30 cellular contexts compared by ENCODE assay signal in the genomic region with DNA sequence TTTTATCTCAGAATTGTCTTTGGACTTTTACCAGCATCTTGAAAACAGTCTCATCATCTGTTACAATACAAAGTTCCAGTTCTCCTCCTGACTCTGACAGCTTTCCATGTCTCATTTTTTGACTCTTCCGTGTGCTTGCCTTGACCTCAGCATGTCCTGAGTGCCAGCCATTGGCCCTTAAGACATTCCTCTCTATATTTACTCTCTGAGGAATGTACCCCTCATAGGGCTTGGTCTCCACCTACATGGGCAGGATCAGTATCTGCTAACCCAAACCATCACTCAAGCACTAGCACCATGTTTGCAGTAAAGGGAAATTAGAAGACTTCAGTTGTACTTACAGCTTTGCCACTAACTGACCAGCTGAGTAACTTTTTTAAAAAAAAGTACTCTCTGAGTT. TPM values are rescaled to one million over a fixed set of nuclear protein-coding genes. Genes with fewer than 3 reads are reported as not detected.
"Had no signal": no experiment of that assay in that cellular context is flagged by ENCODE, and none has a peak within 500 bp of the region (broad histone marks: within the 10 kb centered on the region; RNA-seq: fewer than 3 reads in every experiment).

No MANE protein-coding gene starts in this region.

- H3K4me1 ChIP-seq: esophagus squamous epithelium, gastrocnemius medialis, left lung, lower lobe of right lung had no signal

- H3K27me3 ChIP-seq: esophagus squamous epithelium, gastrocnemius medialis, heart right ventricle, left lung had no signal

- H3K4me3 ChIP-seq: coronary artery, esophagus squamous epithelium, gastrocnemius medialis, heart right ventricle, left lung, lower lobe of right lung, mucosa of descending colon had no signal

- H3K27ac Mint-ChIP-seq: effector memory CD8-positive, alpha-beta T cell; endodermal cell; mesothelial cell of epicardium had no signal

- H3K9me3 ChIP-seq: esophagus squamous epithelium, gastrocnemius medialis, heart right ventricle, left lung, lower lobe of right lung, mucosa of descending colon had no signal

- DNase-seq: effector CD8-positive, alpha-beta T cell; effector memory CD8-positive, alpha-beta T cell; endodermal cell; erythroblast; esophagus squamous epithelium; foreskin fibroblast; foreskin melanocyte; gastrocnemius medialis; glutamatergic neuron; head of caudate nucleus; heart right ventricle; hippocampal formation; left cardiac atrium; left lung; left ventricle myocardium superior; lower lobe of right lung; mesenchymal stem cell; mucosa of descending colon; naive B cell had no signal

- H3K36me3 Mint-ChIP-seq: mesothelial cell of epicardium, naive B cell had no signal

- ATAC-seq: effector memory CD8-positive, alpha-beta T cell; esophagus mucosa; gastrocnemius medialis; heart right ventricle; left cardiac atrium; left lung; left ventricle myocardium superior; mucosa of descending colon had no signal

- H3K36me3 ChIP-seq: esophagus squamous epithelium, gastrocnemius medialis, heart right ventricle, left lung, lower lobe of right lung had no signal

- H3K27ac ChIP-seq: coronary artery, epithelial cell of prostate, esophagus squamous epithelium, gastrocnemius medialis, heart right ventricle, left lung, lower lobe of right lung had no signal

- H3K4me3 Mint-ChIP-seq: effector memory CD8-positive, alpha-beta T cell; endodermal cell; mesothelial cell of epicardium; naive B cell had no signal

- H3K9me3 Mint-ChIP-seq: effector memory CD8-positive, alpha-beta T cell; endodermal cell; naive B cell had no signal

RNA-seq across cellular contexts. Expression of a gene that starts 16.2 kb away (rescaled TPM):
- total RNA-seq: dermis microvascular lymphatic vessel endothelial cell, endodermal cell, esophagus mucosa, esophagus squamous epithelium, gastrocnemius medialis, glomerular endothelial cell, heart right ventricle, kidney epithelial cell, left cardiac atrium, left ventricle myocardium superior, lower leg skin, lung microvascular endothelial cell, mesenteric fat pad, mucosa of descending colon, myocyte had no signal
- polyA plus RNA-seq: heart right ventricle had no signal
